21 cellular contexts compared by ENCODE assay signal in genomic region chr21:38838598-38839369, GRCh38. TPM values are rescaled to one million over a fixed set of nuclear protein-coding genes. Genes with fewer than 3 reads are reported as not detected.
DNase-seq lines count a peak whose midpoint lies in the region; ATAC-seq, FAIRE-seq and TF ChIP-seq lines count a peak whose summit lies in the region.
"Had no signal": no experiment of that assay in that cellular context is flagged by ENCODE, and none has a peak within 500 bp of the region (broad histone marks: within the 10 kb centered on the region; RNA-seq: fewer than 3 reads in every experiment).

No MANE protein-coding gene starts in this region.

- no peaks in the 10 kb centered on the region for H3K27me3 Mint-ChIP-seq in Calu3 (ENCODE audit: unreplicated experiment)
- H3K27me3 Mint-ChIP-seq in activated CD4-positive, alpha-beta memory T cell treated with anti-CD3 and anti-CD28 coated beads, Interleukin-2, amount 10 ng/mL, durations not matched to agents 7 days and 5 days = peaks cover 6% of the 10 kb centered on the region

- H3K9ac ChIP-seq in endothelial cell of umbilical vein (replicated peaks; ENCODE audit: extremely low read depth, insufficient read depth, low read length) = no peak overlapping the region

- no peak for TF ChIP-seq POLR2A in endothelial cell of umbilical vein (IDR thresholded peaks at IDR 0.05; ENCODE audit: low read depth, low read length)

- no peaks in the 10 kb centered on the region for H3K36me3 Mint-ChIP-seq in Calu3 (ENCODE audit: insufficient read depth, unreplicated experiment)
- H3K36me3 Mint-ChIP-seq in activated CD4-positive, alpha-beta memory T cell treated with anti-CD3 and anti-CD28 coated beads, Interleukin-2, amount 10 ng/mL, durations not matched to agents 7 days and 5 days (ENCODE audit: low read depth) = no peaks in the 10 kb centered on the region
- H3K36me3 Mint-ChIP-seq: CD4-positive, alpha-beta memory T cell had no signal

- H3K9me3 ChIP-seq in Panc1 (ENCODE audit: control insufficient read depth, insufficient read depth, low read depth, low read length) = no peaks in the 10 kb centered on the region
- no peaks in the 10 kb centered on the region for H3K9me3 ChIP-seq in endothelial cell of umbilical vein (replicated peaks; ENCODE audit: control insufficient read depth, insufficient read depth, low read length)
- H3K9me3 ChIP-seq in osteoblast (ENCODE audit: low read depth, low read length) = no peaks in the 10 kb centered on the region

- H3K79me2 ChIP-seq in endothelial cell of umbilical vein (ENCODE audit: control insufficient read depth, insufficient read depth, low read length) = no peaks in the 10 kb centered on the region
- no peaks in the 10 kb centered on the region for H3K79me2 ChIP-seq in osteoblast (ENCODE audit: insufficient read depth, low read length)

- H3K4me3 Mint-ChIP-seq in Calu3 (ENCODE audit: low read depth, unreplicated experiment) = no peak overlapping the region
- H3K4me3 Mint-ChIP-seq in activated CD4-positive, alpha-beta memory T cell treated with anti-CD3 and anti-CD28 coated beads, Interleukin-2, amount 10 ng/mL, durations not matched to agents 7 days and 5 days = no peak overlapping the region
- H3K4me3 Mint-ChIP-seq: CD4-positive, alpha-beta memory T cell; endodermal cell; GM23338 had no signal

- H3K4me2 ChIP-seq in endothelial cell of umbilical vein (ENCODE audit: insufficient read depth, low read length) (no peak overlapping the region), osteoblast (ENCODE audit: insufficient read depth, low read length) (peak overlapping the region; percentile 66)
- H3K4me2 ChIP-seq: GM23338 had no signal

- FAIRE-seq in endothelial cell of umbilical vein (lab: Jason Lieb, UNC) = no peak

- no peak overlapping the region for H3K27ac ChIP-seq in Panc1 (ENCODE audit: low read length)
- peak overlapping the region; percentile 46 for H3K27ac ChIP-seq in endothelial cell of umbilical vein (ENCODE audit: insufficient read depth, low read depth, low read length)
- H3K27ac ChIP-seq in osteoblast (ENCODE audit: low read depth, low read length) = peak overlapping the region; percentile 98

- BruUV-seq in Calu3 (replicated peaks; lab: Mats Ljungman, UMichigan) (no TSS peak), Panc1 (replicated peaks; lab: Mats Ljungman, UMichigan) (no TSS peak), endothelial cell of umbilical vein (replicated peaks; lab: Mats Ljungman, UMichigan) (no TSS peak)

- H3K9me1 ChIP-seq in endothelial cell of umbilical vein (replicated peaks; ENCODE audit: control insufficient read depth, extremely low read depth, insufficient read depth, low read length) = no peaks in the 10 kb centered on the region

- H3K36me3 ChIP-seq in Panc1 (ENCODE audit: control insufficient read depth, insufficient read depth, low read length) = no peaks in the 10 kb centered on the region
- no peaks in the 10 kb centered on the region for H3K36me3 ChIP-seq in endothelial cell of umbilical vein (ENCODE audit: control insufficient read depth in 2 of 2, extremely low read depth in 1 of 2, insufficient read depth in 2 of 2, low read length in 2 of 2)
- H3K36me3 ChIP-seq in osteoblast (ENCODE audit: insufficient read depth, low read length) = no peaks in the 10 kb centered on the region

- TF ChIP-seq CTCF in Calu3 (IDR thresholded peaks at IDR 0.05; ENCODE audit: unreplicated experiment) = no peak
- TF ChIP-seq CTCF in Panc1 (IDR thresholded peaks at IDR 0.05) = no peak
- no peak for TF ChIP-seq CTCF in endothelial cell of umbilical vein (IDR thresholded peaks at IDR 0.05; ENCODE audit: extremely low read depth in 1 of 2, insufficient read depth in 1 of 2, low read depth in 1 of 2, low read length in 2 of 2)
- TF ChIP-seq CTCF in osteoblast (IDR thresholded peaks at IDR 0.05; ENCODE audit: extremely low read depth, low read depth, low read length) = no peak

- no peaks in the 10 kb centered on the region for H3K27me3 ChIP-seq in Panc1 (ENCODE audit: control insufficient read depth, insufficient read depth, low read length)
- H3K27me3 ChIP-seq in endothelial cell of umbilical vein (ENCODE audit: control insufficient read depth in 2 of 2, insufficient read depth in 2 of 2, low read length in 2 of 2) = no peaks in the 10 kb centered on the region
- no peaks in the 10 kb centered on the region for H3K27me3 ChIP-seq in osteoblast (ENCODE audit: insufficient read depth, low read length)

- CTCF ChIA-PET in Calu3 (lab: Charles Lee) (interaction anchor here (0.6 kb wide), 1 partner anchor 36 kb away, joined by 3 read pairs; no protein-coding TSS in a partner anchor), Panc1 (lab: Charles Lee) (no interaction called here), endothelial cell of umbilical vein (lab: Charles Lee) (no interaction called here)
- CTCF ChIA-PET in activated CD4-positive, alpha-beta memory T cell treated with anti-CD3 and anti-CD28 coated beads, Interleukin-2, amount 10 ng/mL, durations not matched to agents 7 days and 5 days (lab: Charles Lee) = no interaction called here

- peak; percentile 58; the same call in 1 of the 2 replicates for ATAC-seq in Panc1
- ATAC-seq: GM23338, left ventricle myocardium superior had no signal

- in situ Hi-C loops in Panc1 (cut with HindIII; ENCODE audit: low pct_unique_long_range_greater_than_20kb, low sequenced_read_pairs) = no loop called here

- H2AFZ ChIP-seq in endothelial cell of umbilical vein (ENCODE audit: low read depth, low read length) = no peak overlapping the region
- H2AFZ ChIP-seq in osteoblast (ENCODE audit: low read length) = no peak overlapping the region
- H2AFZ ChIP-seq: GM23338 had no signal

- H3K27ac Mint-ChIP-seq in Calu3 (ENCODE audit: unreplicated experiment) = peak overlapping the region; percentile 52
- no peak overlapping the region for H3K27ac Mint-ChIP-seq in activated CD4-positive, alpha-beta memory T cell treated with anti-CD3 and anti-CD28 coated beads, Interleukin-2, amount 10 ng/mL, durations not matched to agents 7 days and 5 days
- H3K27ac Mint-ChIP-seq: endodermal cell, GM23338 had no signal

- POLR2A ChIA-PET in Panc1 (lab: Charles Lee) = no interaction called here
- POLR2A ChIA-PET in endothelial cell of umbilical vein (lab: Charles Lee) = no interaction called here
- POLR2A ChIA-PET in activated CD4-positive, alpha-beta memory T cell treated with anti-CD3 and anti-CD28 coated beads, Interleukin-2, amount 10 ng/mL, durations not matched to agents 7 days and 5 days (lab: Charles Lee) = no interaction called here

- no peaks in the 10 kb centered on the region for H4K20me1 ChIP-seq in endothelial cell of umbilical vein (replicated peaks; ENCODE audit: control insufficient read depth, extremely low read depth, insufficient read depth, low read length)
- H4K20me1 ChIP-seq in osteoblast (ENCODE audit: insufficient read depth, low read length) = no peaks in the 10 kb centered on the region

- H3K4me1 ChIP-seq in Panc1 (ENCODE audit: control insufficient read depth, insufficient read depth, low read length) = no peaks in the 10 kb centered on the region
- H3K4me1 ChIP-seq in endothelial cell of umbilical vein (ENCODE audit: control insufficient read depth, extremely low read depth, insufficient read depth, low read length) = peaks cover 18% of the 10 kb centered on the region
- H3K4me1 ChIP-seq in osteoblast (ENCODE audit: insufficient read depth, low read length) = peaks cover 32% of the 10 kb centered on the region

- DNase-seq in Calu3 = no peak
- DNase-seq in Panc1 (ENCODE audit: low read depth, low spot score) = no peak
- DNase-seq in endothelial cell of umbilical vein (ENCODE audit: low read depth, low spot score) = no peak
- no peak for DNase-seq in osteoblast (ENCODE audit: insufficient read length, low spot score, missing footprints)
- DNase-seq in activated CD4-positive, alpha-beta memory T cell treated with anti-CD3 and anti-CD28 coated beads, Interleukin-2, amount 10 ng/mL, durations not matched to agents 7 days and 5 days = no peak
- no peak for DNase-seq in effector CD4-positive, alpha-beta T cell
- no peak for DNase-seq in ureter (ENCODE audit: low spot score)
- DNase-seq in SK-N-DZ (ENCODE audit: low spot score) = no peak
- DNase-seq: activated CD8-positive, alpha-beta memory T cell treated with anti-CD3 and anti-CD28 coated beads for 24 hours; activated naive CD4-positive, alpha-beta T cell treated with anti-CD3 and anti-CD28 coated beads, Interleukin-2, amount 50 U/mL, for 16 hours; CD4-positive, alpha-beta memory T cell; endodermal cell; GF-D8; KBM-7; left ventricle myocardium superior; NCI-H187 treated with DMSO at 0.1 percent for 48 hours; NCI-H2227 treated with DMSO at 0.1 percent for 48 hours; NCI-H82; nucleus accumbens; retina had no signal

- dilution Hi-C loops in endothelial cell of umbilical vein (cut with MboI; ENCODE audit: extremely low pct_ligation_motif_present, low sequenced_read_pairs) = no loop called here

- no peaks in the 10 kb centered on the region for H3K9me3 Mint-ChIP-seq in Calu3 (ENCODE audit: low read depth, unreplicated experiment)
- H3K9me3 Mint-ChIP-seq in activated CD4-positive, alpha-beta memory T cell treated with anti-CD3 and anti-CD28 coated beads, Interleukin-2, amount 10 ng/mL, durations not matched to agents 7 days and 5 days = no peaks in the 10 kb centered on the region
- H3K9me3 Mint-ChIP-seq: CD4-positive, alpha-beta memory T cell had no signal

- peaks cover 8% of the 10 kb centered on the region for H3K4me1 Mint-ChIP-seq in Calu3 (ENCODE audit: low read depth, unreplicated experiment)
- H3K4me1 Mint-ChIP-seq in activated CD4-positive, alpha-beta memory T cell treated with anti-CD3 and anti-CD28 coated beads, Interleukin-2, amount 10 ng/mL, durations not matched to agents 7 days and 5 days = peaks cover 2% of the 10 kb centered on the region
- H3K4me1 Mint-ChIP-seq: CD4-positive, alpha-beta memory T cell; GM23338 had no signal

- no peak overlapping the region for H3K4me3 ChIP-seq in Panc1 (ENCODE audit: low read depth in 2 of 2, low read length in 2 of 2)
- H3K4me3 ChIP-seq in endothelial cell of umbilical vein (replicated peaks in 1 of 3; ENCODE audit: insufficient read depth in 1 of 3, low read depth in 1 of 3, low read length in 3 of 3) = no peak overlapping the region
- no peak overlapping the region for H3K4me3 ChIP-seq in osteoblast (ENCODE audit: insufficient read depth, low read length)
- H3K4me3 ChIP-seq: GM23338 had no signal

- intact Hi-C loops in Calu3 (cut with micrococcal nuclease; ENCODE audit: unreplicated experiment) (no loop called here), Panc1 (cut with micrococcal nuclease; ENCODE audit: unreplicated experiment) (no loop called here), endothelial cell of umbilical vein (cut with micrococcal nuclease) (no loop called here)

RNA-seq across cellular contexts. Expression of gene ETS2, which starts 33.1 kb away (rescaled TPM):
- total RNA-seq in Calu3 (2022) (49.9 and 63.3 TPM in 2 replicates), Panc1 (2021; ENCODE audit: unreplicated experiment) (132 TPM), endothelial cell of umbilical vein (42.1 and 54.5 TPM in 2 replicates), osteoblast (2.7 and 4.0 TPM in 2 replicates), ureter (221 TPM)
- polyA plus RNA-seq in Panc1 (2012; ENCODE audit: insufficient read length) = 62.0 TPM
- 14.3 and 16.3 TPM in 2 replicates for polyA plus RNA-seq in endothelial cell of umbilical vein
- 19.5 and 21.1 TPM in 2 replicates for polyA plus RNA-seq in endothelial cell of umbilical vein (2011; cell fraction: cytosol; rRNA removed)
- polyA plus RNA-seq in endothelial cell of umbilical vein (2011; cell fraction: nucleus; rRNA removed) = 38.9 and 39.4 TPM in 2 replicates
- 21.6 and 28.1 TPM in 2 replicates for polyA plus RNA-seq in endothelial cell of umbilical vein (2012)
- polyA minus RNA-seq in endothelial cell of umbilical vein = 22.2 and 22.3 TPM in 2 replicates
- 22.4 TPM for polyA minus RNA-seq in endothelial cell of umbilical vein (2011; cell fraction: cytosol; rRNA and poly(A)+ RNA removed)
- 17.9 and 19.1 TPM in 2 replicates for polyA minus RNA-seq in endothelial cell of umbilical vein (2011; cell fraction: nucleus; rRNA and poly(A)+ RNA removed)
- 10 to 100 TPM; 11.4 to 11.5 TPM for total RNA-seq in activated CD4-positive, alpha-beta memory T cell treated with anti-CD3 and anti-CD28 coated beads, Interleukin-2, amount 10 ng/mL, durations not matched to agents 7 days and 5 days
- 9.5 and 10.3 TPM in 2 replicates for polyA plus RNA-seq in SK-N-DZ (2014; cell fraction: cytosol; rRNA removed)
- polyA plus RNA-seq in SK-N-DZ (2014; cell fraction: nucleus; rRNA removed) = 8.1 and 8.4 TPM in 2 replicates
